Comparison of ENCODE assay signal across 1 cellular context in genomic region chr20:2114990-2115681, GRCh38.
TF ChIP-seq lines count a peak whose summit lies in the region.

No MANE protein-coding gene starts in this region.

TF ChIP-seq in IMR-90, 13 proteins besides CTCF, POLR2A, EP300 and RAD21 (continued from another document):
- TF ChIP-seq ELK1 (IDR thresholded peaks at IDR 0.05; ENCODE audit: borderline replicate concordance, low read depth, low read length) (no peak), RCOR1 (IDR thresholded peaks at IDR 0.05; ENCODE audit: insufficient replicate concordance, low read length) (no peak), MAFK (IDR thresholded peaks at IDR 0.05; ENCODE audit: low read depth, low read length) (no peak), USF2 (IDR thresholded peaks at IDR 0.05; ENCODE audit: low read depth, low read length) (no peak), FOS (IDR thresholded peaks at IDR 0.05; ENCODE audit: low read depth, low read length) (no peak), RFX5 (IDR thresholded peaks at IDR 0.05; ENCODE audit: low read depth, low read length) (no peak), BHLHE40 (IDR thresholded peaks at IDR 0.05; ENCODE audit: low read depth, low read length) (no peak)
